ENCODE assay signal across 25 cellular contexts in the genomic region with DNA sequence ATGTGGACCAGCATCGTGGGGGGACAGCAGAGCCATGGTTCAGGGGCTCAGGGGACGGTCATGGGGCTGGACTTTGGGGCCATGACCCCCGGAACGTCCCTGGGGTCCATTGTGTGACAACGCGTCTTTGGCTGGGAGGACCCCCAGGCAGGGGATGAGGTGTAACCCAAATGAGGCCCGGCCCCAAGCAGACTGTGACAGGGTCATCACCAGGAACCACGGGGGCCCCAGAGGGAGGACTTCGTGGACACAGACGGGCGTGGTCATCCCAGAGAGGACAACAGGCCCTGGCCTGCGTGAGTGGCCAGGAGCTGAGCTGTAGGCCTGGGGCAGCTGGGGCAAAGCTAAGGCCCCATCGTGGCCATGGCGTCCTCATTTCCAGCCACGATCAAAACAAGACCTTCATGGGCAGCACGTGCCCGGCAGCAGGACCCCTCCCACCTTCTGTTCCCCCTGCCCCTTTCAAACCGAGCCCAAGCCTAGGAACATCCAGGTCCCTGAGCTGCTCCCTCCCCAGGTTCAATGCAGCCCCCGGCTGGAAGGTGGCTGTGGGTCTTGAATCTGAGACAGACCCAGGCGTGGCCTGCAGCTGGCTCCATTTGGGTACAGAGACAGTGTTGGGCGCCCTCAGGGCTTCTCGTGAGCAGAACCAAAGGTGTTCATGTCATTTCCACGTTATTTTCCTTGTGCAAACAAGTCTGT.
"Had no signal": no experiment of that assay in that cellular context is flagged by ENCODE, and none has a peak within 500 bp of the region (broad histone marks: within the 10 kb centered on the region; RNA-seq: fewer than 3 reads in every experiment).

No MANE protein-coding gene starts in this region.

- FAIRE-seq: endometrium, kidney had no signal

- H3K4me1 Mint-ChIP-seq: endodermal cell, immature natural killer cell, memory B cell had no signal

- H3K27me3 Mint-ChIP-seq: memory B cell had no signal

- ATAC-seq: effector memory CD8-positive, alpha-beta T cell; esophagus mucosa; gastrocnemius medialis; left lung had no signal

- H3K4me3 Mint-ChIP-seq: dendritic cell treated with granulocyte-macrophage colony-stimulating factor and Interleukin-4, amounts not matched to agents 40 ng/mL and 50 ng/mL, for 4 days; effector memory CD8-positive, alpha-beta T cell; endodermal cell; immature natural killer cell; memory B cell had no signal

- H3K27ac Mint-ChIP-seq: dendritic cell treated with granulocyte-macrophage colony-stimulating factor and Interleukin-4, amounts not matched to agents 40 ng/mL and 50 ng/mL, for 4 days; effector memory CD8-positive, alpha-beta T cell; endodermal cell; immature natural killer cell; memory B cell had no signal

- H3K9me3 Mint-ChIP-seq: dendritic cell treated with granulocyte-macrophage colony-stimulating factor and Interleukin-4, amounts not matched to agents 40 ng/mL and 50 ng/mL, for 4 days; effector memory CD8-positive, alpha-beta T cell; endodermal cell; immature natural killer cell; memory B cell had no signal

- H3K36me3 Mint-ChIP-seq: immature natural killer cell, memory B cell had no signal

- DNase-seq: colonic mucosa; cortex of kidney; effector CD8-positive, alpha-beta T cell; effector memory CD8-positive, alpha-beta T cell; endodermal cell; erythroblast; esophagus squamous epithelium; foreskin fibroblast; foreskin melanocyte; gastrocnemius medialis; glutamatergic neuron; head of caudate nucleus; hypothalamus; immature natural killer cell; islet precursor cell; kidney; kidney glomerular epithelial cell; mammary epithelial cell; mesendoderm; midbrain had no signal
